In genomic region chr7:42214063-42214679, GRCh38 we compare ENCODE assay signal across 21 cellular contexts. TPM values are rescaled to one million over a fixed set of nuclear protein-coding genes. Genes with fewer than 3 reads are reported as not detected.
"Had no signal": no experiment of that assay in that cellular context is flagged by ENCODE, and none has a peak within 500 bp of the region (broad histone marks: within the 10 kb centered on the region; RNA-seq: fewer than 3 reads in every experiment).

No MANE protein-coding gene starts in this region.

- H3K4me1 ChIP-seq: colonic mucosa had no signal

- H3K4me3 ChIP-seq: colonic mucosa, dorsolateral prefrontal cortex, left ventricle myocardium inferior, tibial artery had no signal

- H3K27ac Mint-ChIP-seq: activated CD8-positive, alpha-beta T cell treated with anti-CD3 and anti-CD28 coated beads, Interleukin-2, amount 10 ng/mL, durations not matched to agents 7 days and 5 days; activated naive CD4-positive, alpha-beta T cell treated with anti-CD3 and anti-CD28 coated beads, Interleukin-2, amount 50 U/mL, for 24 hours; nephron; progenitor cell of endocrine pancreas; stimulated activated naive CD8-positive, alpha-beta T cell treated with anti-CD3 and anti-CD28 coated beads, Interleukin-15, Interleukin-2, amounts not matched to agents 100 ng/mL and 50 ng/mL, for 24 hours had no signal

- DNase-seq: activated CD4-positive, alpha-beta T cell treated with anti-CD3 and anti-CD28 coated beads for 1 hour; activated CD4-positive, alpha-beta T cell treated with anti-CD3 and anti-CD28 coated beads, Interleukin-2, amount 50 U/mL, for 1 hour; activated CD8-positive, alpha-beta T cell treated with anti-CD3 and anti-CD28 coated beads, Interleukin-2, amount 10 ng/mL, durations not matched to agents 7 days and 5 days; activated gamma-delta T cell treated with Interleukin-2 at 50 U/mL for 16 hours; anterior cingulate cortex; colonic mucosa; dorsolateral prefrontal cortex; foreskin fibroblast; kidney glomerular epithelial cell; left ventricle myocardium inferior; mammary epithelial cell; stimulated activated CD4-positive, alpha-beta T cell treated with anti-CD3 and anti-CD28 coated beads, Interleukin-4, amount 100 ng/mL, for 4 hours; substantia nigra; T-helper 1 cell; tibial artery; WERI-Rb-1 had no signal

- H3K27me3 ChIP-seq: colonic mucosa, tibial artery had no signal

- H3K27ac ChIP-seq: colonic mucosa, dorsolateral prefrontal cortex, left ventricle myocardium inferior, tibial artery, WERI-Rb-1 had no signal

- H3K4me3 Mint-ChIP-seq: activated CD8-positive, alpha-beta T cell treated with anti-CD3 and anti-CD28 coated beads, Interleukin-2, amount 10 ng/mL, durations not matched to agents 7 days and 5 days; activated naive CD4-positive, alpha-beta T cell treated with anti-CD3 and anti-CD28 coated beads, Interleukin-2, amount 50 U/mL, for 24 hours; central memory CD8-positive, alpha-beta T cell; nephron; stimulated activated naive CD8-positive, alpha-beta T cell treated with anti-CD3 and anti-CD28 coated beads, Interleukin-15, Interleukin-2, amounts not matched to agents 100 ng/mL and 50 ng/mL, for 24 hours had no signal

- H3K36me3 Mint-ChIP-seq: activated naive CD4-positive, alpha-beta T cell treated with anti-CD3 and anti-CD28 coated beads, Interleukin-2, amount 50 U/mL, for 24 hours had no signal

- ATAC-seq: activated CD8-positive, alpha-beta T cell treated with anti-CD3 and anti-CD28 coated beads, Interleukin-2, amount 10 ng/mL, durations not matched to agents 7 days and 5 days had no signal

- H3K9me3 ChIP-seq: colonic mucosa, left ventricle myocardium inferior, tibial artery had no signal

- H3K27me3 Mint-ChIP-seq: central memory CD8-positive, alpha-beta T cell had no signal

- H3K4me1 Mint-ChIP-seq: activated naive CD4-positive, alpha-beta T cell treated with anti-CD3 and anti-CD28 coated beads, Interleukin-2, amount 50 U/mL, for 24 hours; central memory CD8-positive, alpha-beta T cell had no signal

- H3K9me3 Mint-ChIP-seq: central memory CD8-positive, alpha-beta T cell; nephron had no signal

- H3K36me3 ChIP-seq: colonic mucosa, left ventricle myocardium inferior, tibial artery, WERI-Rb-1 had no signal

RNA-seq across cellular contexts. Expression of gene GLI3, which starts 22.8 kb away (rescaled TPM):
- total RNA-seq: activated CD8-positive, alpha-beta T cell treated with anti-CD3 and anti-CD28 coated beads, Interleukin-2, amount 10 ng/mL, durations not matched to agents 7 days and 5 days had no signal
